ENCODE assay signal across 17 cellular contexts in genomic region chr11:130025371-130025770, GRCh38. TPM values are rescaled to one million over a fixed set of nuclear protein-coding genes. Genes with fewer than 3 reads are reported as not detected.
A peak's percentile ranks its signal among the peaks of the same experiment; 100 is the strongest.
DNase-seq lines count a peak whose midpoint lies in the region; ATAC-seq and TF ChIP-seq lines count a peak whose summit lies in the region.
"Had no signal": no experiment of that assay in that cellular context is flagged by ENCODE, and none has a peak within 500 bp of the region (broad histone marks: within the 10 kb centered on the region; RNA-seq: fewer than 3 reads in every experiment).

No MANE protein-coding gene starts in this region.

- DNase-seq in IMR-90 (no peak), amniotic epithelial cell (ENCODE audit: low read depth) (peak; percentile 30), prostate gland (ENCODE audit: low spot score) (peak; percentile 46), mesendoderm (no peak), 8988T (no peak)
- DNase-seq in naive thymus-derived CD4-positive, alpha-beta T cell: no peak
- DNase-seq: AML-193; Calu3; CD4-positive, alpha-beta memory T cell; DMS79 treated with DMSO at 0.1 percent for 48 hours; GF-D8; GM23248; KBM-7 had no signal

- H4K8ac ChIP-seq in IMR-90 (ENCODE audit: low read depth in 2 of 2, low read length in 2 of 2) (no peak overlapping the region), mesendoderm (ENCODE audit: low read depth, low read length) (no peak overlapping the region)

- CTCF ChIA-PET in IMR-90 (lab: Yijun Ruan, JAX): interaction anchor here (0.7 kb wide), 1 partner anchor 22 kb away, joined by 3 read pairs; no protein-coding TSS in a partner anchor
- CTCF ChIA-PET in naive thymus-derived CD4-positive, alpha-beta T cell (lab: Charles Lee): no interaction called here

- H3K27me3 Mint-ChIP-seq in naive thymus-derived CD4-positive, alpha-beta T cell: peaks cover 0 to 4% (median 0%) of the 10 kb centered on the region in 5 donors

- H3K4me1 ChIP-seq in IMR-90 (ENCODE audit: control insufficient read depth, insufficient read depth, low read length): peaks cover 4% of the 10 kb centered on the region
- H3K4me1 ChIP-seq in prostate gland (replicated peaks): no peaks in the 10 kb centered on the region
- no peaks in the 10 kb centered on the region for H3K4me1 ChIP-seq in mesendoderm (ENCODE audit: control insufficient read depth, low read depth, low read length)
- no peaks in the 10 kb centered on the region for H3K4me1 ChIP-seq in naive thymus-derived CD4-positive, alpha-beta T cell (ENCODE audit: control insufficient read depth in 2 of 2, insufficient read depth in 2 of 2, low read length in 2 of 2)

- TF ChIP-seq RAD21 in IMR-90 (IDR thresholded peaks at IDR 0.05; ENCODE audit: low read length): no peak

- no peaks in the 10 kb centered on the region for H3K36me3 ChIP-seq in IMR-90 (ENCODE audit: control insufficient read depth, insufficient read depth, low read length)
- H3K36me3 ChIP-seq in prostate gland: no peaks in the 10 kb centered on the region
- no peaks in the 10 kb centered on the region for H3K36me3 ChIP-seq in mesendoderm (ENCODE audit: control insufficient read depth, insufficient read depth, low read length)
- H3K36me3 ChIP-seq in naive thymus-derived CD4-positive, alpha-beta T cell (ENCODE audit: control insufficient read depth in 2 of 3, insufficient read depth in 3 of 3, low read length in 3 of 3): no peaks in the 10 kb centered on the region

- H2BK120ac ChIP-seq in IMR-90 (ENCODE audit: low read depth, low read length) (no peak overlapping the region), mesendoderm (ENCODE audit: low read depth, low read length) (no peak overlapping the region)

- no peak overlapping the region for H3K4ac ChIP-seq in IMR-90 (ENCODE audit: low read depth, low read length)
- H3K4ac ChIP-seq in mesendoderm (ENCODE audit: low read depth, low read length): no peak overlapping the region

- peaks cover 2% of the 10 kb centered on the region; the same call in 1 of the 2 replicates for H3K9me1 ChIP-seq in IMR-90 (ENCODE audit: insufficient read depth, low read length)

- H4K91ac ChIP-seq in IMR-90 (ENCODE audit: insufficient read depth, low read depth, low read length): no peak overlapping the region

- H3K4me2 ChIP-seq in IMR-90 (ENCODE audit: low read depth, low read length): peak overlapping the region; percentile 57; the same call in 1 of the 2 replicates
- H3K4me2 ChIP-seq in mesendoderm (ENCODE audit: low read length): no peak overlapping the region
- H3K4me2 ChIP-seq: A549 had no signal

- H3K27me3 ChIP-seq in IMR-90 (ENCODE audit: control insufficient read depth, insufficient read depth, low read length) (no peaks in the 10 kb centered on the region), prostate gland (replicated peaks; ENCODE audit: insufficient read depth) (no peaks in the 10 kb centered on the region), mesendoderm (ENCODE audit: insufficient read depth, low read length, poor library complexity) (no peaks in the 10 kb centered on the region)
- no peaks in the 10 kb centered on the region for H3K27me3 ChIP-seq in naive thymus-derived CD4-positive, alpha-beta T cell (ENCODE audit: control insufficient read depth in 2 of 2, insufficient read depth in 2 of 2, low read length in 2 of 2)

- no peak overlapping the region for H3K23ac ChIP-seq in IMR-90 (ENCODE audit: low read depth, low read length)
- no peak overlapping the region for H3K23ac ChIP-seq in mesendoderm (ENCODE audit: low read length)

- dilution Hi-C loops in IMR-90 (cut with HindIII; ENCODE audit: low sequenced_read_pairs, unreplicated experiment): no loop called here

- H3K36me3 Mint-ChIP-seq in naive thymus-derived CD4-positive, alpha-beta T cell: no peaks in the 10 kb centered on the region
- H3K36me3 Mint-ChIP-seq: CD14-positive monocyte; CD4-positive, alpha-beta memory T cell had no signal

- H4K5ac ChIP-seq in IMR-90 (ENCODE audit: low read depth, low read length) (no peak overlapping the region), mesendoderm (ENCODE audit: low read length) (no peak overlapping the region)

- no peak overlapping the region for H3K4me3 Mint-ChIP-seq in naive thymus-derived CD4-positive, alpha-beta T cell
- H3K4me3 Mint-ChIP-seq: CD14-positive monocyte; CD4-positive, alpha-beta memory T cell; IgD-negative memory B cell had no signal

- H2BK5ac ChIP-seq in IMR-90 (ENCODE audit: low read depth, low read length, poor library complexity, severe bottlenecking): no peak overlapping the region
- H2BK5ac ChIP-seq in mesendoderm (ENCODE audit: low read length): no peak overlapping the region

- no peak overlapping the region for H2BK20ac ChIP-seq in IMR-90 (ENCODE audit: low read depth, low read length)

- H3K14ac ChIP-seq in IMR-90 (replicated peaks; ENCODE audit: low read depth, low read length): no peak overlapping the region

- H3K27ac Mint-ChIP-seq in naive thymus-derived CD4-positive, alpha-beta T cell: no peak overlapping the region
- H3K27ac Mint-ChIP-seq: CD14-positive monocyte; CD4-positive, alpha-beta memory T cell; IgD-negative memory B cell had no signal

- H3K79me1 ChIP-seq in IMR-90 (ENCODE audit: low read depth in 1 of 2, low read length in 2 of 2) (no peaks in the 10 kb centered on the region), mesendoderm (ENCODE audit: low read length) (no peaks in the 10 kb centered on the region)

- no peak overlapping the region for H2AK9ac ChIP-seq in IMR-90 (replicated peaks; ENCODE audit: low read depth, low read length, poor library complexity)

- peak; percentile 71 for ATAC-seq in IMR-90 (ENCODE audit: low read depth)
- ATAC-seq in naive thymus-derived CD4-positive, alpha-beta T cell: no peak
- ATAC-seq: A549 had no signal

- H3K18ac ChIP-seq in IMR-90 (ENCODE audit: low read depth, low read length) (no peak overlapping the region), mesendoderm (ENCODE audit: low read length) (no peak overlapping the region)

- WGBS in IMR-90 (ENCODE audit: extremely low coverage in 2 of 2, insufficient read length in 1 of 2), 2 experiments: no CpG with 5 or more reads among the region's 1 CpG
- WGBS in prostate gland: 39% methylated on average over 1 of the region's 1 CpG
- WGBS in mesendoderm (ENCODE audit: extremely low coverage, insufficient coverage, low lambda C conversion rate): no CpG with 5 or more reads among the region's 1 CpG

- H2AK5ac ChIP-seq in IMR-90 (ENCODE audit: low read depth, low read length): no peak overlapping the region
- H2AK5ac ChIP-seq in mesendoderm (ENCODE audit: low read length): no peak overlapping the region

- no peak overlapping the region for H3K4me3 ChIP-seq in IMR-90 (ENCODE audit: insufficient read depth, low read depth, low read length)
- H3K4me3 ChIP-seq in prostate gland: no peak overlapping the region
- H3K4me3 ChIP-seq in mesendoderm (ENCODE audit: low read length): no peak overlapping the region
- no peak overlapping the region for H3K4me3 ChIP-seq in naive thymus-derived CD4-positive, alpha-beta T cell (ENCODE audit: low read length)
- H3K4me3 ChIP-seq: A549, GM23248 had no signal

- in situ Hi-C loops in IMR-90 (cut with MboI; ENCODE audit: low sequenced_read_pairs): no loop called here

- POLR2A ChIA-PET in IMR-90 (lab: Charles Lee; ENCODE audit: unreplicated experiment): no interaction called here
- POLR2A ChIA-PET in naive thymus-derived CD4-positive, alpha-beta T cell (lab: Charles Lee): no interaction called here

- H2BK15ac ChIP-seq in IMR-90 (ENCODE audit: low read depth, low read length) (no peak overlapping the region), mesendoderm (replicated peaks; ENCODE audit: low read depth) (no peak overlapping the region)

- H3K4me1 Mint-ChIP-seq in naive thymus-derived CD4-positive, alpha-beta T cell: no peaks in the 10 kb centered on the region

- no peak overlapping the region for H3K9ac ChIP-seq in IMR-90 (ENCODE audit: low read depth, low read length)
- H3K9ac ChIP-seq in mesendoderm (ENCODE audit: low read length): no peak overlapping the region
- H3K9ac ChIP-seq: GM23248 had no signal

- no peak overlapping the region for H3K56ac ChIP-seq in IMR-90 (ENCODE audit: extremely low read depth, insufficient read depth, low read length)
- H3K56ac ChIP-seq in mesendoderm (ENCODE audit: low read length): no peak overlapping the region

- TF ChIP-seq CTCF in C4-2B (conservative IDR thresholded peaks at IDR 0.05) (no peak), IMR-90 (conservative IDR thresholded peaks at IDR 0.05; ENCODE audit: low read depth, low read length) (no peak), prostate gland (IDR thresholded peaks at IDR 0.05) (no peak)

- H3K27ac ChIP-seq in C4-2B (peak overlapping the region; percentile 92), IMR-90 (ENCODE audit: insufficient read depth, low read length) (no peak overlapping the region), prostate gland (peak overlapping the region in 1 of 2 donors; percentile 72), mesendoderm (ENCODE audit: low read depth, low read length) (no peak overlapping the region)
- no peak overlapping the region for H3K27ac ChIP-seq in naive thymus-derived CD4-positive, alpha-beta T cell (ENCODE audit: low read depth, low read length)
- H3K27ac ChIP-seq: A549 had no signal

- TF ChIP-seq POLR2A in IMR-90 (IDR thresholded peaks at IDR 0.05; ENCODE audit: low read depth, low read length) (no peak), prostate gland (IDR thresholded peaks at IDR 0.05) (no peak)

- no peaks in the 10 kb centered on the region for H3K79me2 ChIP-seq in mesendoderm (ENCODE audit: control insufficient read depth, insufficient read depth, low read length)

- no TSS peak for BruUV-seq in IMR-90 (replicated peaks; lab: Mats Ljungman, UMichigan)

- intact Hi-C loops in IMR-90 (cut with micrococcal nuclease): no loop called here
- intact Hi-C loops in prostate gland (cut with DNase I): no loop called here
- intact Hi-C loops in naive thymus-derived CD4-positive, alpha-beta T cell (cut with micrococcal nuclease): no loop called here

- no peak overlapping the region for H2AFZ ChIP-seq in IMR-90 (replicated peaks; ENCODE audit: low read length, poor library complexity)
- H2AFZ ChIP-seq: GM23248 had no signal

- H3K9me3 ChIP-seq in IMR-90 (ENCODE audit: control insufficient read depth, insufficient read depth, low read length) (no peaks in the 10 kb centered on the region), prostate gland (no peaks in the 10 kb centered on the region)
- H3K9me3 ChIP-seq in naive thymus-derived CD4-positive, alpha-beta T cell (ENCODE audit: control insufficient read depth in 2 of 3, low read length in 3 of 3): no peaks in the 10 kb centered on the region
- H3K9me3 ChIP-seq: A549 had no signal

- H4K20me1 ChIP-seq in IMR-90 (ENCODE audit: insufficient read depth, low read length): no peaks in the 10 kb centered on the region

- no peaks in the 10 kb centered on the region for H3K9me3 Mint-ChIP-seq in naive thymus-derived CD4-positive, alpha-beta T cell
- H3K9me3 Mint-ChIP-seq: IgD-negative memory B cell had no signal

RNA-seq across cellular contexts. Expression of gene PRDM10, which starts 22.7 kb away (rescaled TPM):
- 6.5 and 6.7 TPM in 2 replicates for total RNA-seq in IMR-90 (2012; rRNA removed)
- 3.1 and 4.5 TPM in 2 replicates for polyA plus RNA-seq in IMR-90 (2012; rRNA removed)
- polyA plus RNA-seq in IMR-90 (2012; cell fraction: cytosol; rRNA removed): 1.8 TPM in 2 replicates
- polyA plus RNA-seq in IMR-90 (2012; cell fraction: nucleus; rRNA removed; ENCODE audit: low replicate concordance): 16.1 and 20.0 TPM in 2 replicates
- total RNA-seq in prostate gland: 1 to 10 TPM; 7.0 to 7.7 TPM
- 7.0 TPM for polyA plus RNA-seq in mesendoderm (2013, experiment 1 of 2)
- polyA plus RNA-seq in mesendoderm (2013, experiment 2 of 2): 6.5 TPM
- total RNA-seq in naive thymus-derived CD4-positive, alpha-beta T cell: 10 to 100 TPM; 12.4 to 16.3 (median 13.8) TPM
- polyA plus RNA-seq in naive thymus-derived CD4-positive, alpha-beta T cell: 1 to 10 TPM; 2.5 to 3.3 TPM

RNA-seq across cellular contexts. Expression of gene APLP2, which starts 44.3 kb away (rescaled TPM):
- total RNA-seq in IMR-90 (2012; rRNA removed): 127 and 134 TPM in 2 replicates
- polyA plus RNA-seq in IMR-90 (2012; rRNA removed): 210 and 235 TPM in 2 replicates
- 149 and 158 TPM in 2 replicates for polyA plus RNA-seq in IMR-90 (2012; cell fraction: cytosol; rRNA removed)
- polyA plus RNA-seq in IMR-90 (2012; cell fraction: nucleus; rRNA removed; ENCODE audit: low replicate concordance): 87.7 and 134 TPM in 2 replicates
- total RNA-seq in prostate gland: 100 to 1,000 TPM; 222 to 434 TPM
- 190 TPM for polyA plus RNA-seq in mesendoderm (2013, experiment 1 of 2)
- polyA plus RNA-seq in mesendoderm (2013, experiment 2 of 2): 190 TPM
- total RNA-seq in naive thymus-derived CD4-positive, alpha-beta T cell: 100 to 1,000 TPM in 1 of 5 experiments, 10 to 100 TPM in 4; 26.6 to 172 (median 51.5) TPM
- 10 to 100 TPM; 33.2 to 43.0 TPM for polyA plus RNA-seq in naive thymus-derived CD4-positive, alpha-beta T cell

Comparison
In these comparisons a context has a peak if more than half of its experiments do, and no peak if none do; other contexts are left out.
1. DNase-seq: peak in amniotic epithelial cell (single experiment) and prostate gland (single experiment); none in IMR-90 (single experiment), mesendoderm (single experiment), naive thymus-derived CD4-positive, alpha-beta T cell (0 of 9) and 8988T (single experiment).